Comparison of ENCODE assay signal across 23 cellular contexts in genomic region chr4:107193989-107194388, GRCh38.
"Had no signal": no experiment of that assay in that cellular context is flagged by ENCODE, and none has a peak within 500 bp of the region (broad histone marks: within the 10 kb centered on the region; RNA-seq: fewer than 3 reads in every experiment).

No MANE protein-coding gene starts in this region.

- H3K36me3 ChIP-seq: colonic mucosa, esophagus squamous epithelium, gastrocnemius medialis, heart right ventricle, left lung, lower lobe of right lung had no signal

- H3K9me3 ChIP-seq: colonic mucosa, esophagus squamous epithelium, gastrocnemius medialis, heart right ventricle, left lung, lower lobe of right lung had no signal

- H3K4me1 ChIP-seq: colonic mucosa, esophagus squamous epithelium, gastrocnemius medialis, heart right ventricle, left lung, lower lobe of right lung had no signal

- ATAC-seq: effector memory CD8-positive, alpha-beta T cell; esophagus mucosa; gastrocnemius medialis; heart right ventricle; left cardiac atrium; left lung; left ventricle myocardium superior; lower lobe of right lung; naive thymus-derived CD4-positive, alpha-beta T cell had no signal

- H3K27ac ChIP-seq: colonic mucosa, epithelial cell of prostate, esophagus squamous epithelium, gastrocnemius medialis, heart right ventricle, left lung, lower lobe of right lung had no signal

- H3K27me3 ChIP-seq: colonic mucosa, esophagus squamous epithelium, gastrocnemius medialis, heart right ventricle, left lung had no signal

- DNase-seq: colonic mucosa; cortex of kidney; effector CD8-positive, alpha-beta T cell; effector memory CD8-positive, alpha-beta T cell; endodermal cell; erythroblast; esophagus squamous epithelium; foreskin fibroblast; foreskin melanocyte; gastrocnemius medialis; glutamatergic neuron; head of caudate nucleus; heart right ventricle; hippocampal formation; left cardiac atrium; left lung; left ventricle myocardium superior; lower lobe of right lung; mesenchymal stem cell; midbrain; naive thymus-derived CD4-positive, alpha-beta T cell had no signal

- H3K4me3 ChIP-seq: colonic mucosa, esophagus squamous epithelium, gastrocnemius medialis, heart right ventricle, left lung, lower lobe of right lung had no signal
